ENCODE assay signal across 8 cellular contexts in the genomic region with DNA sequence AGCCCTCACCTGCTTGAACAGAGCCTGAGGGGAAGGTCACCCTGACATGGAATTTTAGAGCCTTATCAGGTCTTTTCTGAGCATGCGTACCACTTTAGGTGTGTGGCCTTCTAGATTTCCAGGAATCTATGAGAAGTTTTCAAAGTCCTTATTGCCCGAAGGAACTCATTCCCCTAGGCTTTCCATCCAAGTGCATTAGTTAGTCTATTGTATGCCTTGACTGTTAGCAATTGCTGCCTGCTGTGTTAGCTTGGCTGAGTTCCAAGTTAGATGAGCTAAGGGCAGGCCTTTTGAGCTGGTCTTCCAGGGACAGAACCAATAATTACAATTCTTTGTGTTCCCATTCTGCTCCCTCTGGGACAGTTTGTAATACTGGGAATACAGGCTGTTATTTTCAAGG. TPM values are rescaled to one million over a fixed set of nuclear protein-coding genes. Genes with fewer than 3 reads are reported as not detected.
DNase-seq lines count a peak whose midpoint lies in the region; ATAC-seq and TF ChIP-seq lines count a peak whose summit lies in the region.

No MANE protein-coding gene starts in this region.

- ATAC-seq in CD8-positive, alpha-beta T cell = no peak

- H3K27me3 ChIP-seq in CD8-positive, alpha-beta T cell (ENCODE audit: insufficient read depth, low read length) = no peaks in the 10 kb centered on the region

- POLR2A ChIA-PET in CD8-positive, alpha-beta T cell (lab: Charles Lee) = no interaction called here

- no peak overlapping the region for H3K4me3 Mint-ChIP-seq in glutamatergic neuron (ENCODE audit: unreplicated experiment)
- H3K4me3 Mint-ChIP-seq in CD8-positive, alpha-beta T cell = no peak overlapping the region

- H3K4me1 Mint-ChIP-seq in glutamatergic neuron (ENCODE audit: low read depth, unreplicated experiment) = peaks cover 16% of the 10 kb centered on the region
- no peaks in the 10 kb centered on the region for H3K4me1 Mint-ChIP-seq in CD8-positive, alpha-beta T cell (ENCODE audit: low read depth)

- CTCF ChIA-PET in CD8-positive, alpha-beta T cell (lab: Charles Lee) = no interaction called here

- no peak overlapping the region for H3K4me3 ChIP-seq in skeletal muscle cell (ENCODE audit: low read depth, low read length)
- no peak overlapping the region for H3K4me3 ChIP-seq in CD8-positive, alpha-beta T cell (ENCODE audit: low read depth, low read length)

- H3K9me3 Mint-ChIP-seq in glutamatergic neuron (ENCODE audit: unreplicated experiment) = peaks cover 4% of the 10 kb centered on the region
- no peaks in the 10 kb centered on the region for H3K9me3 Mint-ChIP-seq in CD8-positive, alpha-beta T cell

- no peaks in the 10 kb centered on the region for H3K9me3 ChIP-seq in CD8-positive, alpha-beta T cell (ENCODE audit: low read length)

- H3K36me3 Mint-ChIP-seq in glutamatergic neuron (ENCODE audit: unreplicated experiment) = no peaks in the 10 kb centered on the region
- no peaks in the 10 kb centered on the region for H3K36me3 Mint-ChIP-seq in CD8-positive, alpha-beta T cell

- no peak for TF ChIP-seq CTCF in glutamatergic neuron (IDR thresholded peaks at IDR 0.05; ENCODE audit: partially characterized antibody, unreplicated experiment)
- no peak for TF ChIP-seq CTCF in CD8-positive, alpha-beta T cell (IDR thresholded peaks at IDR 0.05)

- H3K27me3 Mint-ChIP-seq in glutamatergic neuron (ENCODE audit: unreplicated experiment) = peaks cover 15% of the 10 kb centered on the region
- peaks cover 6% of the 10 kb centered on the region for H3K27me3 Mint-ChIP-seq in CD8-positive, alpha-beta T cell (ENCODE audit: low read depth)

- no peaks in the 10 kb centered on the region for H3K4me1 ChIP-seq in CD8-positive, alpha-beta T cell (ENCODE audit: insufficient read depth, low read length)

- in situ Hi-C loops in SK-MEL-5 (cut with HindIII; ENCODE audit: low pct_unique_long_range_greater_than_20kb, low sequenced_read_pairs) = no loop called here

- no peaks in the 10 kb centered on the region for H3K36me3 ChIP-seq in CD8-positive, alpha-beta T cell (ENCODE audit: insufficient read depth, low read length)

- no peak overlapping the region for H3K27ac ChIP-seq in CD8-positive, alpha-beta T cell (ENCODE audit: low read depth, low read length)

- DNase-seq in NCI-H128 (lab: John Stamatoyannopoulos, UW; ENCODE audit: unreplicated experiment) = peak; percentile 54
- peak; percentile 64 for DNase-seq in SK-MEL-5 (ENCODE audit: low read depth, low spot score)
- DNase-seq in glutamatergic neuron = no peak
- DNase-seq in skeletal muscle cell (ENCODE audit: low read depth) = peak; percentile 70
- DNase-seq in activated CD4-positive, alpha-beta T cell treated with anti-CD3 and anti-CD28 coated beads for 4 hours = no peak
- DNase-seq in activated CD4-positive, alpha-beta T cell treated with anti-CD3 and anti-CD28 coated beads, Interleukin-2, amount 50 U/mL, for 4 hours = no peak
- DNase-seq in CD8-positive, alpha-beta T cell = no peak
- no peak for DNase-seq in SKM-1 treated with dmso at 0.1 percent for 144 hours (lab: John Stamatoyannopoulos, UW; ENCODE audit: unreplicated experiment)

- peak overlapping the region; percentile 8 for H3K27ac Mint-ChIP-seq in glutamatergic neuron (ENCODE audit: unreplicated experiment)
- H3K27ac Mint-ChIP-seq in CD8-positive, alpha-beta T cell = no peak overlapping the region

- intact Hi-C loops in CD8-positive, alpha-beta T cell (cut with DNase I, micrococcal nuclease) = no loop called here

RNA-seq across cellular contexts. Expression of a gene that starts 30.8 kb away (rescaled TPM):
- total RNA-seq in SK-MEL-5 (2014; rRNA removed; shearing (Covaris generic)) = 36.1 and 43.4 TPM in 2 replicates
- 49.1 and 67.2 TPM in 2 replicates for polyA plus RNA-seq in SK-MEL-5 (2015; cell fraction: cytosol; rRNA removed)
- polyA plus RNA-seq in SK-MEL-5 (2015; cell fraction: nucleus; rRNA removed) = 55.7 and 60.2 TPM in 2 replicates
- 113 TPM for total RNA-seq in glutamatergic neuron (ENCODE audit: unreplicated experiment)
- 10 to 100 TPM; 91.3 to 93.5 TPM for total RNA-seq in CD8-positive, alpha-beta T cell

Comparison
In these comparisons a context has a peak if more than half of its experiments do, and no peak if none do; other contexts are left out.
1. DNase-seq: peak in NCI-H128 (single experiment), SK-MEL-5 (single experiment) and skeletal muscle cell (single experiment); none in glutamatergic neuron (single experiment), activated CD4-positive, alpha-beta T cell treated with anti-CD3 and anti-CD28 coated beads for 4 hours (0 of 2), activated CD4-positive, alpha-beta T cell treated with anti-CD3 and anti-CD28 coated beads, Interleukin-2, amount 50 U/mL, for 4 hours (0 of 2), CD8-positive, alpha-beta T cell (0 of 7) and SKM-1 treated with dmso at 0.1 percent for 144 hours (single experiment).